ENCODE assay signal across 1 cellular context in the genomic region with DNA sequence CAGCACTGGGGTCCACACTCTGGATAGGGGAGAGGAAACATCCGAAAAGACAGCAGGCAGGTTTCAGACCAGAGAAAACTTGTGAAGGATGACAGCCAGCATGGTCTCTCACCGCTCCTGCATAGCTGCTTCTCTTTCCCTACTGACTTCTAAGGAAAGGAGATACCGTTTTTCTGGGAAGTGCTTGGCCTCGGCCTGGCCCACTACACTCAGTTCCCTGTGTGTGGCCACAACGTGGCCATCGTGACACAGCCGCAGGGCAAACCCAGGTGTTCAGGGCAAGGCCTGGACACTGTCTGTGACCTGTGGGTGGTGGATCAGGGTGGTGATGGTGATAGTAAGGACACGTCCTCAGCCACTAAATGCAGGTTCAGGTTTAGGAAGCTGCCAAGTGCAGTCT.
TF ChIP-seq lines count a peak whose summit lies in the region.

No MANE protein-coding gene starts in this region.

TF ChIP-seq in GM23338, 12 proteins besides CTCF, POLR2A, EP300 and RAD21:
- TF ChIP-seq STAT1 (IDR thresholded peaks at IDR 0.05; ENCODE audit: unreplicated experiment) (no peak), EZH2phosphoT487 (IDR thresholded peaks at IDR 0.05; ENCODE audit: unreplicated experiment) (no peak), ZNF331 (CRISPR knock-in tag; IDR thresholded peaks at IDR 0.05; ENCODE audit: low read depth) (no peak), POLR2AphosphoS5 (IDR thresholded peaks at IDR 0.05; ENCODE audit: low read depth) (no peak)
- TF ChIP-seq, protein P1, sequence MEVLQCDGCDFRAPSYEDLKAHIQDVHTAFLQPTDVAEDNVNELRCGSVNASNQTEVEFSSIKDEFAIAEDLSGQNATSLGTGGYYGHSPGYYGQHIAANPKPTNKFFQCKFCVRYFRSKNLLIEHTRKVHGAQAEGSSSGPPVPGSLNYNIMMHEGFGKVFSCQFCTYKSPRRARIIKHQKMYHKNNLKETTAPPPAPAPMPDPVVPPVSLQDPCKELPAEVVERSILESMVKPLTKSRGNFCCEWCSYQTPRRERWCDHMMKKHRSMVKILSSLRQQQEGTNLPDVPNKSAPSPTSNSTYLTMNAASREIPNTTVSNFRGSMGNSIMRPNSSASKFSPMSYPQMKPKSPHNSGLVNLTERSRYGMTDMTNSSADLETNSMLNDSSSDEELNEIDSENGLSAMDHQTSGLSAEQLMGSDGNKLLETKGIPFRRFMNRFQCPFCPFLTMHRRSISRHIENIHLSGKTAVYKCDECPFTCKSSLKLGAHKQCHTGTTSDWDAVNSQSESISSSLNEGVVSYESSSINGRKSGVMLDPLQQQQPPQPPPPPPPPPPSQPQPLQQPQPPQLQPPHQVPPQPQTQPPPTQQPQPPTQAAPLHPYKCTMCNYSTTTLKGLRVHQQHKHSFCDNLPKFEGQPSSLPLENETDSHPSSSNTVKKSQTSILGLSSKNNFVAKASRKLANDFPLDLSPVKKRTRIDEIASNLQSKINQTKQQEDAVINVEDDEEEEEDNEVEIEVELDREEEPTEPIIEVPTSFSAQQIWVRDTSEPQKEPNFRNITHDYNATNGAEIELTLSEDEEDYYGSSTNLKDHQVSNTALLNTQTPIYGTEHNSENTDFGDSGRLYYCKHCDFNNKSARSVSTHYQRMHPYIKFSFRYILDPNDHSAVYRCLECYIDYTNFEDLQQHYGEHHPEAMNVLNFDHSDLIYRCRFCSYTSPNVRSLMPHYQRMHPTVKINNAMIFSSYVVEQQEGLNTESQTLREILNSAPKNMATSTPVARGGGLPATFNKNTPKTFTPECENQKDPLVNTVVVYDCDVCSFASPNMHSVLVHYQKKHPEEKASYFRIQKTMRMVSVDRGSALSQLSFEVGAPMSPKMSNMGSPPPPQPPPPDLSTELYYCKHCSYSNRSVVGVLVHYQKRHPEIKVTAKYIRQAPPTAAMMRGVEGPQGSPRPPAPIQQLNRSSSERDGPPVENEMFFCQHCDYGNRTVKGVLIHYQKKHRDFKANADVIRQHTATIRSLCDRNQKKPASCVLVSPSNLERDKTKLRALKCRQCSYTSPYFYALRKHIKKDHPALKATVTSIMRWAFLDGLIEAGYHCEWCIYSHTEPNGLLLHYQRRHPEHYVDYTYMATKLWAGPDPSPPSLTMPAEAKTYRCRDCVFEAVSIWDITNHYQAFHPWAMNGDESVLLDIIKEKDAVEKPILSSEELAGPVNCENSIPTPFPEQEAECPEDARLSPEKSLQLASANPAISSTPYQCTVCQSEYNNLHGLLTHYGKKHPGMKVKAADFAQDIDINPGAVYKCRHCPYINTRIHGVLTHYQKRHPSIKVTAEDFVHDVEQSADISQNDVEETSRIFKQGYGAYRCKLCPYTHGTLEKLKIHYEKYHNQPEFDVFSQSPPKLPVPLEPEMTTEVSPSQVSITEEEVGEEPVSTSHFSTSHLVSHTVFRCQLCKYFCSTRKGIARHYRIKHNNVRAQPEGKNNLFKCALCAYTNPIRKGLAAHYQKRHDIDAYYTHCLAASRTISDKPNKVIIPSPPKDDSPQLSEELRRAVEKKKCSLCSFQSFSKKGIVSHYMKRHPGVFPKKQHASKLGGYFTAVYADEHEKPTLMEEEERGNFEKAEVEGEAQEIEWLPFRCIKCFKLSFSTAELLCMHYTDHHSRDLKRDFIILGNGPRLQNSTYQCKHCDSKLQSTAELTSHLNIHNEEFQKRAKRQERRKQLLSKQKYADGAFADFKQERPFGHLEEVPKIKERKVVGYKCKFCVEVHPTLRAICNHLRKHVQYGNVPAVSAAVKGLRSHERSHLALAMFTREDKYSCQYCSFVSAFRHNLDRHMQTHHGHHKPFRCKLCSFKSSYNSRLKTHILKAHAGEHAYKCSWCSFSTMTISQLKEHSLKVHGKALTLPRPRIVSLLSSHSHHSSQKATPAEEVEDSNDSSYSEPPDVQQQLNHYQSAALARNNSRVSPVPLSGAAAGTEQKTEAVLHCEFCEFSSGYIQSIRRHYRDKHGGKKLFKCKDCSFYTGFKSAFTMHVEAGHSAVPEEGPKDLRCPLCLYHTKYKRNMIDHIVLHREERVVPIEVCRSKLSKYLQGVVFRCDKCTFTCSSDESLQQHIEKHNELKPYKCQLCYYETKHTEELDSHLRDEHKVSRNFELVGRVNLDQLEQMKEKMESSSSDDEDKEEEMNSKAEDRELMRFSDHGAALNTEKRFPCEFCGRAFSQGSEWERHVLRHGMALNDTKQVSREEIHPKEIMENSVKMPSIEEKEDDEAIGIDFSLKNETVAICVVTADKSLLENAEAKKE (CRISPR knock-in tag; IDR thresholded peaks at IDR 0.05) = no peak
- TF ChIP-seq, protein P2, sequence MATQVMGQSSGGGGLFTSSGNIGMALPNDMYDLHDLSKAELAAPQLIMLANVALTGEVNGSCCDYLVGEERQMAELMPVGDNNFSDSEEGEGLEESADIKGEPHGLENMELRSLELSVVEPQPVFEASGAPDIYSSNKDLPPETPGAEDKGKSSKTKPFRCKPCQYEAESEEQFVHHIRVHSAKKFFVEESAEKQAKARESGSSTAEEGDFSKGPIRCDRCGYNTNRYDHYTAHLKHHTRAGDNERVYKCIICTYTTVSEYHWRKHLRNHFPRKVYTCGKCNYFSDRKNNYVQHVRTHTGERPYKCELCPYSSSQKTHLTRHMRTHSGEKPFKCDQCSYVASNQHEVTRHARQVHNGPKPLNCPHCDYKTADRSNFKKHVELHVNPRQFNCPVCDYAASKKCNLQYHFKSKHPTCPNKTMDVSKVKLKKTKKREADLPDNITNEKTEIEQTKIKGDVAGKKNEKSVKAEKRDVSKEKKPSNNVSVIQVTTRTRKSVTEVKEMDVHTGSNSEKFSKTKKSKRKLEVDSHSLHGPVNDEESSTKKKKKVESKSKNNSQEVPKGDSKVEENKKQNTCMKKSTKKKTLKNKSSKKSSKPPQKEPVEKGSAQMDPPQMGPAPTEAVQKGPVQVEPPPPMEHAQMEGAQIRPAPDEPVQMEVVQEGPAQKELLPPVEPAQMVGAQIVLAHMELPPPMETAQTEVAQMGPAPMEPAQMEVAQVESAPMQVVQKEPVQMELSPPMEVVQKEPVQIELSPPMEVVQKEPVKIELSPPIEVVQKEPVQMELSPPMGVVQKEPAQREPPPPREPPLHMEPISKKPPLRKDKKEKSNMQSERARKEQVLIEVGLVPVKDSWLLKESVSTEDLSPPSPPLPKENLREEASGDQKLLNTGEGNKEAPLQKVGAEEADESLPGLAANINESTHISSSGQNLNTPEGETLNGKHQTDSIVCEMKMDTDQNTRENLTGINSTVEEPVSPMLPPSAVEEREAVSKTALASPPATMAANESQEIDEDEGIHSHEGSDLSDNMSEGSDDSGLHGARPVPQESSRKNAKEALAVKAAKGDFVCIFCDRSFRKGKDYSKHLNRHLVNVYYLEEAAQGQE (IDR thresholded peaks at IDR 0.05; ENCODE audit: unreplicated experiment) = no peak
